Comparison of ENCODE assay signal across 20 cellular contexts in genomic region chr9:113658565-113658935, GRCh38.
DNase-seq lines count a peak whose midpoint lies in the region; ATAC-seq, FAIRE-seq and TF ChIP-seq lines count a peak whose summit lies in the region.
"Had no signal": no experiment of that assay in that cellular context is flagged by ENCODE, and none has a peak within 500 bp of the region (broad histone marks: within the 10 kb centered on the region; RNA-seq: fewer than 3 reads in every experiment).

No MANE protein-coding gene starts in this region.

- H3K27ac ChIP-seq in BLaER1 treated with 17β-estradiol and CSF1 and Interleukin-3, amounts not matched to agents 10 nM and 100 nM = peak overlapping the region in 10 of 11 experiments; percentile 17 to 59 (median 34); a peak in 14 of 22 replicates
- H3K27ac ChIP-seq in GM23338 (ENCODE audit: low read depth) (no peak overlapping the region), H1 (ENCODE audit: low read depth, low read length) (no peak overlapping the region), parathyroid adenoma (no peak overlapping the region)
- H3K27ac ChIP-seq: ascending aorta, esophagus muscularis mucosa, gastrocnemius medialis, hepatocyte, SJCRH30 had no signal

- no peak for TF ChIP-seq RAD21 in H1 (IDR thresholded peaks at IDR 0.05 in 1 of 2, conservative IDR thresholded peaks at IDR 0.05 in 1 of 2; ENCODE audit: low read depth in 2 of 2, low read length in 2 of 2)

- no peaks in the 10 kb centered on the region for H3K27me3 ChIP-seq in BLaER1 treated with 17β-estradiol and CSF1 and Interleukin-3, amounts not matched to agents 10 nM and 100 nM
- no peaks in the 10 kb centered on the region for H3K27me3 ChIP-seq in GM23338 (ENCODE audit: insufficient read depth)
- no peaks in the 10 kb centered on the region for H3K27me3 ChIP-seq in H1 (replicated peaks in 1 of 4; ENCODE audit: control insufficient read depth in 3 of 4, extremely low read depth in 1 of 4, insufficient read depth in 3 of 4, low read length in 3 of 4)
- no peaks in the 10 kb centered on the region for H3K27me3 ChIP-seq in parathyroid adenoma (ENCODE audit: control insufficient read depth, insufficient read depth, low read length)
- H3K27me3 ChIP-seq: ascending aorta, gastrocnemius medialis, SJCRH30 had no signal

- CTCF ChIA-PET in H1 (lab: Charles Lee; ENCODE audit: partially characterized antibody) = interaction anchor here (0.6 to 18.7 kb wide), 48 partner anchors 9 to 384 kb away, joined by 3 to 1065 read pairs (median 6); partner anchors contain the start of genes ALAD, C9orf43, CDC26 and POLE3

- H3K9ac ChIP-seq in BLaER1 treated with 17β-estradiol and CSF1 and Interleukin-3, amounts not matched to agents 10 nM and 100 nM = peak overlapping the region; percentile 24 to 68 (median 45); a peak in 19 of 22 replicates
- no peak overlapping the region; a peak in 1 of 7 replicates for H3K9ac ChIP-seq in H1 (replicated peaks in 1 of 4; ENCODE audit: extremely low read depth in 1 of 4, low read depth in 3 of 4, low read length in 3 of 4)
- H3K9ac ChIP-seq in parathyroid adenoma = no peak overlapping the region

- peaks cover 18 to 53% (median 40%) of the 10 kb centered on the region in 10 experiments for H3K4me1 ChIP-seq in BLaER1 treated with 17β-estradiol and CSF1 and Interleukin-3, amounts not matched to agents 10 nM and 100 nM
- H3K4me1 ChIP-seq in GM23338 (ENCODE audit: insufficient read depth) (peaks cover 3% of the 10 kb centered on the region; the same call in 1 of the 2 replicates), H1 (replicated peaks in 1 of 4; ENCODE audit: control insufficient read depth in 3 of 4, insufficient read depth in 4 of 4, low read length in 3 of 4) (peaks cover 0 to 12% (median under 1%) of the 10 kb centered on the region in 4 experiments; a peak in 6 of 7 replicates), parathyroid adenoma (peaks cover 8% of the 10 kb centered on the region)

- no peaks in the 10 kb centered on the region for H3K79me2 ChIP-seq in GM23338 (replicated peaks; ENCODE audit: insufficient read depth)
- H3K79me2 ChIP-seq in H1 (ENCODE audit: control insufficient read depth in 1 of 2, insufficient read depth in 2 of 2, low read length in 2 of 2) = no peaks in the 10 kb centered on the region
- no peaks in the 10 kb centered on the region for H3K79me2 ChIP-seq in parathyroid adenoma
- H3K79me2 ChIP-seq: hepatocyte had no signal

- no peaks in the 10 kb centered on the region for H3K9me3 Mint-ChIP-seq in GM23338
- H3K9me3 Mint-ChIP-seq: IgD-negative memory B cell, naive B cell, T-cell, type B pancreatic cell had no signal

- no peak for ATAC-seq in GM23338

- H3K56ac ChIP-seq in H1 (replicated peaks; ENCODE audit: insufficient read length, low read depth, low read length) = no peak overlapping the region

- FAIRE-seq in H1 (lab: Jason Lieb, UNC) = no peak

- H3K27ac Mint-ChIP-seq in GM23338 = no peak overlapping the region
- H3K27ac Mint-ChIP-seq: activated naive CD8-positive, alpha-beta T cell; type B pancreatic cell had no signal

- no peaks in the 10 kb centered on the region for H3K36me3 Mint-ChIP-seq in GM23338 (ENCODE audit: low read depth)
- H3K36me3 Mint-ChIP-seq: activated naive CD8-positive, alpha-beta T cell; CD14-positive monocyte; IgD-negative memory B cell; naive B cell; T-cell; type B pancreatic cell had no signal

- DNase-seq in GM23338 (ENCODE audit: low spot score) = no peak
- no peak for DNase-seq in H1 (ENCODE audit: low read depth in 1 of 2, low spot score in 2 of 2)
- DNase-seq in NCI-H748 (lab: John Stamatoyannopoulos, UW; ENCODE audit: unreplicated experiment) = no peak
- DNase-seq in KBM-7 = no peak
- no peak for DNase-seq in DMS53 (lab: John Stamatoyannopoulos, UW)
- DNase-seq: cortex of kidney had no signal

- no peaks in the 10 kb centered on the region for H3K79me1 ChIP-seq in H1 (ENCODE audit: low read depth, low read length)

- no peak for TF ChIP-seq POLR2A in H1 (IDR thresholded peaks at IDR 0.05; ENCODE audit: control extremely low read depth in 1 of 2, low read depth in 2 of 2, low read length in 2 of 2)

- H3K4me3 Mint-ChIP-seq in GM23338 = no peak overlapping the region
- H3K4me3 Mint-ChIP-seq: activated naive CD8-positive, alpha-beta T cell; CD14-positive monocyte; IgD-negative memory B cell; naive B cell; T-cell; type B pancreatic cell had no signal

- no peak overlapping the region for H3K18ac ChIP-seq in H1 (ENCODE audit: extremely low read depth, low read length)

- H4K20me1 ChIP-seq in BLaER1 treated with 17β-estradiol and CSF1 and Interleukin-3, amounts not matched to agents 10 nM and 100 nM = no peaks in the 10 kb centered on the region
- H4K20me1 ChIP-seq in GM23338 (replicated peaks; ENCODE audit: insufficient read depth) (no peaks in the 10 kb centered on the region), H1 (replicated peaks in 1 of 2; ENCODE audit: control insufficient read depth in 1 of 2, insufficient read depth in 2 of 2, low read length in 2 of 2) (peaks cover 0 to 4% of the 10 kb centered on the region in 2 experiments)

- TF ChIP-seq CTCF in GM23338 (conservative IDR thresholded peaks at IDR 0.05; ENCODE audit: low read depth in 2 of 2) (no peak), H1 (IDR thresholded peaks at IDR 0.05; ENCODE audit: control extremely low read depth in 1 of 3, insufficient read depth in 1 of 3, low read depth in 1 of 3, low read length in 3 of 3) (no peak), parathyroid adenoma (IDR thresholded peaks at IDR 0.05) (no peak)

- no peak for TF ChIP-seq EP300 in H1 (IDR thresholded peaks at IDR 0.05; ENCODE audit: borderline replicate concordance in 1 of 2, low read depth in 2 of 2, low read length in 2 of 2)

- peaks cover 19% of the 10 kb centered on the region for H3K4me1 Mint-ChIP-seq in GM23338

- peak overlapping the region; percentile 93 for H2AFZ ChIP-seq in GM23338
- 0 out of 2 replicates have a peak overlapping the region, but pooled peaks have one; percentile 78 for H2AFZ ChIP-seq in H1 (ENCODE audit: low read length)
- peak overlapping the region; percentile 33 for H2AFZ ChIP-seq in parathyroid adenoma
- H2AFZ ChIP-seq: hepatocyte had no signal

- H2BK5ac ChIP-seq in H1 (ENCODE audit: low read depth, low read length) = peak overlapping the region; percentile 10; the same call in 1 of the 2 replicates

- no peak overlapping the region for H2AK5ac ChIP-seq in H1 (ENCODE audit: low read depth, low read length)

- POLR2A ChIA-PET in H1 (lab: Charles Lee; ENCODE audit: partially characterized antibody) = interaction anchor here (0.7 to 3.0 kb wide), 2 partner anchors 65 to 203 kb away, joined by 3 to 28 read pairs; no protein-coding TSS in a partner anchor

- H3K23me2 ChIP-seq in H1 (ENCODE audit: low read depth, low read length) = no peaks in the 10 kb centered on the region

- no peak overlapping the region for H3K14ac ChIP-seq in H1 (ENCODE audit: insufficient read length)

- no peak overlapping the region for H4K5ac ChIP-seq in H1 (ENCODE audit: insufficient read length, low read depth, low read length)

- no peak overlapping the region for H2BK12ac ChIP-seq in H1 (ENCODE audit: low read depth, low read length)

- H3K27me3 Mint-ChIP-seq in GM23338 (ENCODE audit: insufficient read depth, low read depth, poor library complexity) = peaks cover 16% of the 10 kb centered on the region

- H3K4me3 ChIP-seq in BLaER1 treated with 17β-estradiol and CSF1 and Interleukin-3, amounts not matched to agents 10 nM and 100 nM = no peak overlapping the region
- H3K4me3 ChIP-seq in GM23338 (no peak overlapping the region), H1 (ENCODE audit: extremely low read depth in 1 of 4, insufficient read depth in 2 of 4, low read depth in 3 of 4, low read length in 4 of 4) (no peak overlapping the region), parathyroid adenoma (ENCODE audit: low read depth, low read length) (no peak overlapping the region)
- H3K4me3 ChIP-seq: ascending aorta, esophagus muscularis mucosa, gastrocnemius medialis, hepatocyte, SJCRH30, smooth muscle cell had no signal

- no peak overlapping the region for H2BK20ac ChIP-seq in H1 (ENCODE audit: low read length)

- H2BK15ac ChIP-seq in H1 (ENCODE audit: low read length) = peak overlapping the region; percentile 3; the same call in 1 of the 2 replicates

- 0 out of 2 replicates have a peak, but pooled peaks cover 5% of the 10 kb centered on the region for H3F3A ChIP-seq in GM23338 (replicated peaks; ENCODE audit: low read depth)

- no peak overlapping the region for H3K23ac ChIP-seq in H1 (ENCODE audit: insufficient read length)

- H4K91ac ChIP-seq in H1 (replicated peaks; ENCODE audit: insufficient read length, low read length) = no peak overlapping the region

- WGBS in H1 (ENCODE audit: extremely low coverage in 1 of 2, insufficient coverage in 1 of 2, insufficient read length in 1 of 2, insufficient replicate concordance in 2 of 2, low coverage in 1 of 2, low lambda C conversion rate in 2 of 2, missing lambda C conversion rate in 1 of 2), 2 experiments = 82% methylated on average over 3 of the region's 3 CpGs; no CpG with 5 or more reads in 1 of the 2 experiments

- no peak overlapping the region for H2BK120ac ChIP-seq in H1 (replicated peaks; ENCODE audit: low read depth, low read length)

- no peak overlapping the region for H4K8ac ChIP-seq in H1 (ENCODE audit: extremely low read depth, insufficient read depth, low read length)

- peak overlapping the region; percentile 48 to 79 (median 64) for H3K4me2 ChIP-seq in BLaER1 treated with 17β-estradiol and CSF1 and Interleukin-3, amounts not matched to agents 10 nM and 100 nM
- no peak overlapping the region for H3K4me2 ChIP-seq in GM23338
- H3K4me2 ChIP-seq in H1 (ENCODE audit: insufficient read depth in 1 of 2, low read depth in 2 of 2, low read length in 2 of 2) = no peak overlapping the region
- H3K4me2 ChIP-seq in parathyroid adenoma (ENCODE audit: low read length) = no peak overlapping the region
- H3K4me2 ChIP-seq: hepatocyte, smooth muscle cell had no signal

- no peaks in the 10 kb centered on the region for H3K36me3 ChIP-seq in BLaER1 treated with 17β-estradiol and CSF1 and Interleukin-3, amounts not matched to agents 10 nM and 100 nM
- no peaks in the 10 kb centered on the region for H3K36me3 ChIP-seq in GM23338 (ENCODE audit: insufficient read depth)
- no peaks in the 10 kb centered on the region for H3K36me3 ChIP-seq in H1 (ENCODE audit: control insufficient read depth in 2 of 4, insufficient read depth in 4 of 4, low read length in 3 of 4)
- no peaks in the 10 kb centered on the region for H3K36me3 ChIP-seq in parathyroid adenoma (ENCODE audit: control insufficient read depth, insufficient read depth, low read length)
- H3K36me3 ChIP-seq: ascending aorta, esophagus muscularis mucosa, gastrocnemius medialis, SJCRH30 had no signal

- H3K9me2 ChIP-seq in GM23338 (ENCODE audit: insufficient read depth) = no peaks in the 10 kb centered on the region

- in situ Hi-C loops in KBM-7 (cut with MboI; ENCODE audit: low pct_unique_long_range_greater_than_20kb, low sequenced_read_pairs) = loop anchor here (10.0 to 25.0 kb wide), 2 partner anchors 64 to 196 kb away; partner anchors contain the start of gene RGS3

- H3K9me3 ChIP-seq in BLaER1 treated with 17β-estradiol and CSF1 and Interleukin-3, amounts not matched to agents 10 nM and 100 nM (replicated peaks in 1 of 11) = no peaks in the 10 kb centered on the region
- H3K9me3 ChIP-seq in H1 (ENCODE audit: insufficient read depth in 2 of 2, low read depth in 1 of 2, low read length in 1 of 2) = no peaks in the 10 kb centered on the region
- H3K9me3 ChIP-seq in parathyroid adenoma (ENCODE audit: control insufficient read depth, low read length) = no peaks in the 10 kb centered on the region
- H3K9me3 ChIP-seq: ascending aorta, esophagus muscularis mucosa, gastrocnemius medialis, SJCRH30 had no signal

- H3K4ac ChIP-seq in H1 (replicated peaks; ENCODE audit: insufficient read length, low read depth, low read length) = no peak overlapping the region

Comparison
In these comparisons a context has a peak if more than half of its experiments do, and no peak if none do; other contexts are left out.
1. H3K27ac ChIP-seq: peak in BLaER1 treated with 17β-estradiol and CSF1 and Interleukin-3, amounts not matched to agents 10 nM and 100 nM (10 of 11); none in GM23338 (single experiment), H1 (single experiment) and parathyroid adenoma (single experiment).
2. H3K4me2 ChIP-seq: peak in BLaER1 treated with 17β-estradiol and CSF1 and Interleukin-3, amounts not matched to agents 10 nM and 100 nM (11 of 11); none in GM23338 (single experiment), H1 (0 of 2) and parathyroid adenoma (single experiment).
3. H3K9ac ChIP-seq: peak in BLaER1 treated with 17β-estradiol and CSF1 and Interleukin-3, amounts not matched to agents 10 nM and 100 nM (11 of 11); none in H1 (0 of 4) and parathyroid adenoma (single experiment).
4. H2AFZ ChIP-seq: peak in every context shown above with its lines; median percentile 93 in GM23338; 78 in H1; 33 in parathyroid adenoma.